Comparison of ENCODE assay signal across 1 cellular context in genomic region chr1:231431665-231432415, GRCh38.
TF ChIP-seq lines count a peak whose summit lies in the region.

No MANE protein-coding gene starts in this region.

TF ChIP-seq in HepG2, 621 proteins besides CTCF, POLR2A, EP300 and RAD21 (continued from another document and continues in another):
- TF ChIP-seq, protein P1, sequence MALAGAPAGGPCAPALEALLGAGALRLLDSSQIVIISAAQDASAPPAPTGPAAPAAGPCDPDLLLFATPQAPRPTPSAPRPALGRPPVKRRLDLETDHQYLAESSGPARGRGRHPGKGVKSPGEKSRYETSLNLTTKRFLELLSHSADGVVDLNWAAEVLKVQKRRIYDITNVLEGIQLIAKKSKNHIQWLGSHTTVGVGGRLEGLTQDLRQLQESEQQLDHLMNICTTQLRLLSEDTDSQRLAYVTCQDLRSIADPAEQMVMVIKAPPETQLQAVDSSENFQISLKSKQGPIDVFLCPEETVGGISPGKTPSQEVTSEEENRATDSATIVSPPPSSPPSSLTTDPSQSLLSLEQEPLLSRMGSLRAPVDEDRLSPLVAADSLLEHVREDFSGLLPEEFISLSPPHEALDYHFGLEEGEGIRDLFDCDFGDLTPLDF (CRISPR knock-in tag; IDR thresholded peaks at IDR 0.05) = no peak
- TF ChIP-seq ZBTB14 (CRISPR knock-in tag; IDR thresholded peaks at IDR 0.05) (no peak), ZNF136 (CRISPR knock-in tag; IDR thresholded peaks at IDR 0.05; ENCODE audit: low read depth) (no peak), MAFK (conservative IDR thresholded peaks at IDR 0.05 in 1 of 2, IDR thresholded peaks at IDR 0.05 in 1 of 2; ENCODE audit: low read length in 2 of 2) (peak in 1 of 2 experiments; percentile 55; a peak in 2 of 4 replicates), ZNF326 (CRISPR knock-in tag; IDR thresholded peaks at IDR 0.05; ENCODE audit: borderline replicate concordance) (no peak), IKZF1 (IDR thresholded peaks at IDR 0.05) (no peak), SYNCRIP (IDR thresholded peaks at IDR 0.05; ENCODE audit: insufficient read depth, low read depth, low read length) (no peak), ZSCAN31 (CRISPR knock-in tag; IDR thresholded peaks at IDR 0.05; ENCODE audit: low read depth) (no peak), ZNF614 (CRISPR knock-in tag; IDR thresholded peaks at IDR 0.05; ENCODE audit: borderline replicate concordance) (no peak), ZFP36L2 (CRISPR knock-in tag; IDR thresholded peaks at IDR 0.05) (no peak), CBFB (CRISPR knock-in tag; IDR thresholded peaks at IDR 0.05) (no peak), NCOR1 (IDR thresholded peaks at IDR 0.05; ENCODE audit: borderline replicate concordance, low read length) (peak; percentile 29; the same call in 1 of the 2 replicates), NFYC (CRISPR knock-in tag; IDR thresholded peaks at IDR 0.05) (peak; percentile 82), NR2F6 (IDR thresholded peaks at IDR 0.05) (peak; percentile 50; the same call in 1 of the 2 replicates), NR2F6 (CRISPR knock-in tag; IDR thresholded peaks at IDR 0.05) (peak; percentile 53; the same call in 1 of the 2 replicates), ZNF207 (IDR thresholded peaks at IDR 0.05; ENCODE audit: borderline replicate concordance) (no peak), ZNF24 (IDR thresholded peaks at IDR 0.05) (no peak), MTF2 (CRISPR knock-in tag; IDR thresholded peaks at IDR 0.05; ENCODE audit: borderline replicate concordance) (no peak), NFAT5 (CRISPR knock-in tag; IDR thresholded peaks at IDR 0.05) (no peak), ZMAT5 (CRISPR knock-in tag; IDR thresholded peaks at IDR 0.05; ENCODE audit: borderline replicate concordance, low read depth) (no peak), HNRNPLL (IDR thresholded peaks at IDR 0.05; ENCODE audit: low read depth, low read length, poor library complexity, severe bottlenecking) (no peak), ZNF441 (CRISPR knock-in tag; IDR thresholded peaks at IDR 0.05; ENCODE audit: borderline replicate concordance) (no peak), ZNF234 (CRISPR knock-in tag; conservative IDR thresholded peaks at IDR 0.05) (no peak), ZNF850 (CRISPR knock-in tag; conservative IDR thresholded peaks at IDR 0.05) (no peak), MNT (IDR thresholded peaks at IDR 0.05) (no peak), ZNF839 (CRISPR knock-in tag; IDR thresholded peaks at IDR 0.05; ENCODE audit: borderline replicate concordance) (no peak), ZNF512B (CRISPR knock-in tag; IDR thresholded peaks at IDR 0.05; ENCODE audit: borderline replicate concordance) (0 out of 2 replicates have a peak, but pooled peaks have one; percentile 50), JUN (CRISPR knock-in tag; IDR thresholded peaks at IDR 0.05) (no peak), KAT8 (CRISPR knock-in tag; IDR thresholded peaks at IDR 0.05) (peak; percentile 42; the same call in 1 of the 2 replicates), FOXO1 (CRISPR knock-in tag; IDR thresholded peaks at IDR 0.05) (no peak), ZNF605 (CRISPR knock-in tag; IDR thresholded peaks at IDR 0.05) (no peak), FOXP1 (IDR thresholded peaks at IDR 0.05) (no peak), FOXP1 (CRISPR knock-in tag; IDR thresholded peaks at IDR 0.05) (no peak), ZNF7 (CRISPR knock-in tag; IDR thresholded peaks at IDR 0.05) (no peak), ZNF652 (CRISPR knock-in tag; IDR thresholded peaks at IDR 0.05; ENCODE audit: borderline replicate concordance, low read depth) (no peak), ZKSCAN5 (CRISPR knock-in tag; IDR thresholded peaks at IDR 0.05) (no peak), HOXA3 (CRISPR knock-in tag; IDR thresholded peaks at IDR 0.05) (no peak), ZNF557 (CRISPR knock-in tag; IDR thresholded peaks at IDR 0.05) (no peak), POLR2AphosphoS2 (IDR thresholded peaks at IDR 0.05; ENCODE audit: low read depth, low read length) (no peak), RFX3 (CRISPR knock-in tag; IDR thresholded peaks at IDR 0.05) (no peak), TRIM24 (CRISPR knock-in tag; IDR thresholded peaks at IDR 0.05) (no peak)
- TF ChIP-seq, protein P2, sequence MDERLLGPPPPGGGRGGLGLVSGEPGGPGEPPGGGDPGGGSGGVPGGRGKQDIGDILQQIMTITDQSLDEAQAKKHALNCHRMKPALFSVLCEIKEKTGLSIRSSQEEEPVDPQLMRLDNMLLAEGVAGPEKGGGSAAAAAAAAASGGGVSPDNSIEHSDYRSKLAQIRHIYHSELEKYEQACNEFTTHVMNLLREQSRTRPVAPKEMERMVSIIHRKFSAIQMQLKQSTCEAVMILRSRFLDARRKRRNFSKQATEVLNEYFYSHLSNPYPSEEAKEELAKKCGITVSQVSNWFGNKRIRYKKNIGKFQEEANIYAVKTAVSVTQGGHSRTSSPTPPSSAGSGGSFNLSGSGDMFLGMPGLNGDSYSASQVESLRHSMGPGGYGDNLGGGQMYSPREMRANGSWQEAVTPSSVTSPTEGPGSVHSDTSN (CRISPR knock-in tag; IDR thresholded peaks at IDR 0.05) = no peak
- TF ChIP-seq, protein P3, sequence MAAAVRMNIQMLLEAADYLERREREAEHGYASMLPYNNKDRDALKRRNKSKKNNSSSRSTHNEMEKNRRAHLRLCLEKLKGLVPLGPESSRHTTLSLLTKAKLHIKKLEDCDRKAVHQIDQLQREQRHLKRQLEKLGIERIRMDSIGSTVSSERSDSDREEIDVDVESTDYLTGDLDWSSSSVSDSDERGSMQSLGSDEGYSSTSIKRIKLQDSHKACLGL (CRISPR knock-in tag; IDR thresholded peaks at IDR 0.05) = no peak
- TF ChIP-seq, protein P4, sequence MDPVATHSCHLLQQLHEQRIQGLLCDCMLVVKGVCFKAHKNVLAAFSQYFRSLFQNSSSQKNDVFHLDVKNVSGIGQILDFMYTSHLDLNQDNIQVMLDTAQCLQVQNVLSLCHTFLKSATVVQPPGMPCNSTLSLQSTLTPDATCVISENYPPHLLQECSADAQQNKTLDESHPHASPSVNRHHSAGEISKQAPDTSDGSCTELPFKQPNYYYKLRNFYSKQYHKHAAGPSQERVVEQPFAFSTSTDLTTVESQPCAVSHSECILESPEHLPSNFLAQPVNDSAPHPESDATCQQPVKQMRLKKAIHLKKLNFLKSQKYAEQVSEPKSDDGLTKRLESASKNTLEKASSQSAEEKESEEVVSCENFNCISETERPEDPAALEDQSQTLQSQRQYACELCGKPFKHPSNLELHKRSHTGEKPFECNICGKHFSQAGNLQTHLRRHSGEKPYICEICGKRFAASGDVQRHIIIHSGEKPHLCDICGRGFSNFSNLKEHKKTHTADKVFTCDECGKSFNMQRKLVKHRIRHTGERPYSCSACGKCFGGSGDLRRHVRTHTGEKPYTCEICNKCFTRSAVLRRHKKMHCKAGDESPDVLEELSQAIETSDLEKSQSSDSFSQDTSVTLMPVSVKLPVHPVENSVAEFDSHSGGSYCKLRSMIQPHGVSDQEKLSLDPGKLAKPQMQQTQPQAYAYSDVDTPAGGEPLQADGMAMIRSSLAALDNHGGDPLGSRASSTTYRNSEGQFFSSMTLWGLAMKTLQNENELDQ (CRISPR knock-in tag; IDR thresholded peaks at IDR 0.05; ENCODE audit: borderline replicate concordance) = no peak
- TF ChIP-seq, protein P5, sequence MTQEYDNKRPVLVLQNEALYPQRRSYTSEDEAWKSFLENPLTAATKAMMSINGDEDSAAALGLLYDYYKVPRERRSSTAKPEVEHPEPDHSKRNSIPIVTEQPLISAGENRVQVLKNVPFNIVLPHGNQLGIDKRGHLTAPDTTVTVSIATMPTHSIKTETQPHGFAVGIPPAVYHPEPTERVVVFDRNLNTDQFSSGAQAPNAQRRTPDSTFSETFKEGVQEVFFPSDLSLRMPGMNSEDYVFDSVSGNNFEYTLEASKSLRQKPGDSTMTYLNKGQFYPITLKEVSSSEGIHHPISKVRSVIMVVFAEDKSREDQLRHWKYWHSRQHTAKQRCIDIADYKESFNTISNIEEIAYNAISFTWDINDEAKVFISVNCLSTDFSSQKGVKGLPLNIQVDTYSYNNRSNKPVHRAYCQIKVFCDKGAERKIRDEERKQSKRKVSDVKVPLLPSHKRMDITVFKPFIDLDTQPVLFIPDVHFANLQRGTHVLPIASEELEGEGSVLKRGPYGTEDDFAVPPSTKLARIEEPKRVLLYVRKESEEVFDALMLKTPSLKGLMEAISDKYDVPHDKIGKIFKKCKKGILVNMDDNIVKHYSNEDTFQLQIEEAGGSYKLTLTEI (CRISPR knock-in tag; conservative IDR thresholded peaks at IDR 0.05) = no peak
- TF ChIP-seq, protein P6, sequence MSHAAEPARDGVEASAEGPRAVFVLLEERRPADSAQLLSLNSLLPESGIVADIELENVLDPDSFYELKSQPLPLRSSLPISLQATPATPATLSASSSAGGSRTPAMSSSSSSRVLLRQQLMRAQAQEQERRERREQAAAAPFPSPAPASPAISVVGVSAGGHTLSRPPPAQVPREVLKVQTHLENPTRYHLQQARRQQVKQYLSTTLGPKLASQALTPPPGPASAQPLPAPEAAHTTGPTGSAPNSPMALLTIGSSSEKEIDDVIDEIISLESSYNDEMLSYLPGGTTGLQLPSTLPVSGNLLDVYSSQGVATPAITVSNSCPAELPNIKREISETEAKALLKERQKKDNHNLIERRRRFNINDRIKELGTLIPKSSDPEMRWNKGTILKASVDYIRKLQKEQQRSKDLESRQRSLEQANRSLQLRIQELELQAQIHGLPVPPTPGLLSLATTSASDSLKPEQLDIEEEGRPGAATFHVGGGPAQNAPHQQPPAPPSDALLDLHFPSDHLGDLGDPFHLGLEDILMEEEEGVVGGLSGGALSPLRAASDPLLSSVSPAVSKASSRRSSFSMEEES (CRISPR knock-in tag; IDR thresholded peaks at IDR 0.05) = no peak
